Comparison of ENCODE assay signal across 25 cellular contexts in the genomic region with DNA sequence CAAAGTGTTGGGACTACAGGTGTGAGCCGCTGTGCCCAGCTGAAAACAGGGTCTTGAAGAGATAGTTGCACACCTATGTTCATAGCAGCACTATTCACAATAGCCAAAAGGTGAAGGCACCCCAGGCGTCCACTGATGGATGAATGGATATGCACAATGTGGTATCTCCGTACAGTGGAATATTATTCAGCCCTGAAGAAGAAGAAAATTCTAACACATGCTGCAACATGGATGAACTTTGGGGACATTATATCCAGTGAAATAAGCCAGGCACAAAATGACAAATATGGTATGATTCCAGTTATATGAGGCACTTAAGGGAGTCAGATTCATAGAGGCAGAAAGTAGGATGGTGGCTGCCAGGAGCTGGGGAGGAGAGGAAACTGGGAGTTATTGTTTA.
"Had no signal": no experiment of that assay in that cellular context is flagged by ENCODE, and none has a peak within 500 bp of the region (broad histone marks: within the 10 kb centered on the region; RNA-seq: fewer than 3 reads in every experiment).

No MANE protein-coding gene starts in this region.

- H3K4me3 ChIP-seq: hepatocyte, left lung, lower lobe of right lung, sigmoid colon, spleen, tibial nerve, uterus had no signal

- H3K27ac ChIP-seq: hepatocyte, left lung, lower lobe of right lung, parathyroid adenoma, sigmoid colon, spleen, tibial nerve, uterus had no signal

- H3K79me2 ChIP-seq: hepatocyte, parathyroid adenoma had no signal

- H3K9ac ChIP-seq: parathyroid adenoma had no signal

- DNase-seq: left colon; left lung; lower lobe of right lung; mammary epithelial cell; mesenchymal stem cell; naive thymus-derived CD8-positive, alpha-beta T cell; nucleus accumbens; right cardiac atrium; sigmoid colon; small intestine; spleen; stimulated activated CD4-positive, alpha-beta T cell treated with anti-CD3 and anti-CD28 coated beads, Interleukin-4, amount 100 ng/mL, for 24 hours; stimulated activated naive CD4-positive, alpha-beta T cell treated with Interleukin-2 at 50 U/mL for 16 hours; stimulated activated naive CD8-positive, alpha-beta T cell treated with anti-CD3 and anti-CD28 coated beads, Interleukin-15, amount 100 ng/mL, for 72 hours; substantia nigra; uterus had no signal

- H3K36me3 Mint-ChIP-seq: stimulated activated effector memory CD8-positive, alpha-beta T cell treated with anti-CD3 and anti-CD28 coated beads, Interleukin-12 subunit alpha, Interleukin-12 subunit beta, amount 100 ng/mL, for 72 hours had no signal

- H3K9me3 Mint-ChIP-seq: stimulated activated naive CD8-positive, alpha-beta T cell treated with anti-CD3 and anti-CD28 coated beads, Interleukin-15, amount 100 ng/mL, for 72 hours had no signal

- ATAC-seq: left colon; left lung; lower lobe of right lung; naive thymus-derived CD8-positive, alpha-beta T cell; right cardiac atrium; stimulated activated effector memory CD8-positive, alpha-beta T cell treated with anti-CD3 and anti-CD28 coated beads, Interleukin-12 subunit alpha, Interleukin-12 subunit beta, amount 100 ng/mL, for 72 hours; stimulated activated naive CD8-positive, alpha-beta T cell treated with anti-CD3 and anti-CD28 coated beads, Interleukin-15, amount 100 ng/mL, for 72 hours had no signal

- H3K4me1 ChIP-seq: left lung, parathyroid adenoma, sigmoid colon, spleen, tibial nerve had no signal

- FAIRE-seq: keratinocyte, small intestine had no signal

- H3K27me3 ChIP-seq: hepatocyte, sigmoid colon, uterus had no signal

- H3K9me3 ChIP-seq: lower lobe of right lung, sigmoid colon, uterus had no signal

- H3K4me1 Mint-ChIP-seq: neural crest cell; stimulated activated effector memory CD8-positive, alpha-beta T cell treated with anti-CD3 and anti-CD28 coated beads, Interleukin-12 subunit alpha, Interleukin-12 subunit beta, amount 100 ng/mL, for 72 hours; stimulated activated naive CD8-positive, alpha-beta T cell treated with anti-CD3 and anti-CD28 coated beads, Interleukin-15, amount 100 ng/mL, for 72 hours had no signal

- H3K4me3 Mint-ChIP-seq: naive thymus-derived CD8-positive, alpha-beta T cell; nephron; neural crest cell; stimulated activated effector memory CD8-positive, alpha-beta T cell treated with anti-CD3 and anti-CD28 coated beads, Interleukin-12 subunit alpha, Interleukin-12 subunit beta, amount 100 ng/mL, for 72 hours; stimulated activated naive CD8-positive, alpha-beta T cell treated with anti-CD3 and anti-CD28 coated beads, Interleukin-15, amount 100 ng/mL, for 72 hours; type B pancreatic cell had no signal

- H3K4me2 ChIP-seq: hepatocyte had no signal

- H2AFZ ChIP-seq: hepatocyte, parathyroid adenoma had no signal

- H3K36me3 ChIP-seq: left lung, lower lobe of right lung, sigmoid colon, spleen, tibial nerve, uterus had no signal

- H3K27ac Mint-ChIP-seq: naive thymus-derived CD8-positive, alpha-beta T cell; progenitor cell of endocrine pancreas; stimulated activated effector memory CD8-positive, alpha-beta T cell treated with anti-CD3 and anti-CD28 coated beads, Interleukin-12 subunit alpha, Interleukin-12 subunit beta, amount 100 ng/mL, for 72 hours; stimulated activated naive CD8-positive, alpha-beta T cell treated with anti-CD3 and anti-CD28 coated beads, Interleukin-15, amount 100 ng/mL, for 72 hours had no signal
